In the genomic region with DNA sequence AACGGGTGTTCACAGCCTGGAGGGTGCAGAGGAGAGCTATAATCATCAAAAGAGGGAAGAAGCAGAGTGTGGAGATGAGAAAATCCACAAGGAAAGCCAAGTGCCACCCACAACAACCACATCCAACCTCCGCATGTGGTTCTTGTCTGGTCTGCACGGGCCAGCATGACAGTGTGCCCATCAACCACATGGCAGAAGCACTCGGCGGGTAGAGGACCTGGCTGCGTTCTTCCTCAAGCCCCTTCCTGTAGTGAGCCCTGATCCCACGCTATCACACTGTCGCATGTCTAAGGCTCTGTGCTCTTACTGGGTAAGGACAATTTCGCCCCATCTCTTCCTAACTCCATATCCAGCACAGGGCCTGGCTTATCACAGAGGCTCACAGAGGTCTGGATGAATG, we compare ENCODE assay signal across 14 cellular contexts. TPM values are rescaled to one million over a fixed set of nuclear protein-coding genes. Genes with fewer than 3 reads are reported as not detected.
DNase-seq lines count a peak whose midpoint lies in the region; ATAC-seq and TF ChIP-seq lines count a peak whose summit lies in the region.
"Had no signal": no experiment of that assay in that cellular context is flagged by ENCODE, and none has a peak within 500 bp of the region (broad histone marks: within the 10 kb centered on the region; RNA-seq: fewer than 3 reads in every experiment).

No MANE protein-coding gene starts in this region.

- no peak for ATAC-seq in activated T-cell treated with anti-CD3 and anti-CD28 coated beads, Interleukin-2, amount 50 U/mL, for 4 hours
- ATAC-seq in T-cell (replicated peaks in 1 of 4), result no peak
- ATAC-seq in HG03175 (IDR thresholded peaks at IDR 0.05; ENCODE audit: unreplicated experiment), result no peak
- ATAC-seq: gastroesophageal sphincter had no signal

- H3K27me3 ChIP-seq in dorsolateral prefrontal cortex, result no peaks in the 10 kb centered on the region
- H3K27me3 ChIP-seq: gastroesophageal sphincter, uterus had no signal

- no peaks in the 10 kb centered on the region for H3K27me3 Mint-ChIP-seq in activated T-cell treated with anti-CD3 and anti-CD28 coated beads, Interleukin-2, amount 50 U/mL, for 24 hours
- H3K27me3 Mint-ChIP-seq in activated T-cell treated with anti-CD3 and anti-CD28 coated beads, Interleukin-2, amount 50 U/mL, for 4 hours (ENCODE audit: low read depth), result no peaks in the 10 kb centered on the region
- H3K27me3 Mint-ChIP-seq in T-cell (no peaks in the 10 kb centered on the region), progenitor cell of endocrine pancreas (no peaks in the 10 kb centered on the region)

- peaks cover 75% of the 10 kb centered on the region for H3K36me3 Mint-ChIP-seq in activated T-cell treated with anti-CD3 and anti-CD28 coated beads, Interleukin-2, amount 50 U/mL, for 24 hours (ENCODE audit: low read depth)
- H3K36me3 Mint-ChIP-seq in activated T-cell treated with anti-CD3 and anti-CD28 coated beads, Interleukin-2, amount 50 U/mL, for 4 hours (ENCODE audit: insufficient read depth), result peaks cover 14% of the 10 kb centered on the region
- peaks cover 14% of the 10 kb centered on the region for H3K36me3 Mint-ChIP-seq in T-cell
- H3K36me3 Mint-ChIP-seq in progenitor cell of endocrine pancreas (ENCODE audit: insufficient read depth), result peaks cover 8% of the 10 kb centered on the region

- no peak for TF ChIP-seq CTCF in dorsolateral prefrontal cortex (IDR thresholded peaks at IDR 0.05 in 54 of 56, conservative IDR thresholded peaks at IDR 0.05 in 2 of 56; ENCODE audit: low read depth in 1 of 56, partially characterized antibody in 56 of 56)
- no peak for TF ChIP-seq CTCF in progenitor cell of endocrine pancreas (IDR thresholded peaks at IDR 0.05; ENCODE audit: unreplicated experiment)

- CTCF ChIA-PET in T-cell (lab: Charles Lee), result no interaction called here

- DNase-seq in activated T-cell treated with anti-CD3 and anti-CD28 coated beads, Interleukin-2, amount 50 U/mL, for 24 hours, result no peak
- DNase-seq in activated T-cell treated with anti-CD3 and anti-CD28 coated beads, Interleukin-2, amount 50 U/mL, for 4 hours, result no peak
- DNase-seq in T-cell, result no peak
- DNase-seq in dorsolateral prefrontal cortex, result peak in 1 of 10 donors; percentile 41
- no peak for DNase-seq in progenitor cell of endocrine pancreas (ENCODE audit: low spot score, unreplicated experiment)
- DNase-seq in activated CD4-positive, CD25-positive, alpha-beta regulatory T cell treated with anti-CD3 and anti-CD28 coated beads, Interleukin-2, amount 50 U/mL, for 72 hours, result no peak
- no peak for DNase-seq in amygdala (lab: John Stamatoyannopoulos, UW)
- DNase-seq: COR-L47, NCI-H187, PC-9, uterus had no signal

- POLR2A ChIA-PET in T-cell (lab: Charles Lee), result interaction anchor here in 1 of 2 donors (0.6 kb wide), 1 partner anchor 1432 kb away, joined by 3 read pairs; no protein-coding TSS in a partner anchor

- H3K4me3 Mint-ChIP-seq in activated T-cell treated with anti-CD3 and anti-CD28 coated beads, Interleukin-2, amount 50 U/mL, for 24 hours, result no peak overlapping the region
- H3K4me3 Mint-ChIP-seq in activated T-cell treated with anti-CD3 and anti-CD28 coated beads, Interleukin-2, amount 50 U/mL, for 4 hours, result no peak overlapping the region
- H3K4me3 Mint-ChIP-seq in T-cell (no peak overlapping the region), progenitor cell of endocrine pancreas (ENCODE audit: low read depth) (no peak overlapping the region)

- H3K9me3 Mint-ChIP-seq in activated T-cell treated with anti-CD3 and anti-CD28 coated beads, Interleukin-2, amount 50 U/mL, for 24 hours, result no peaks in the 10 kb centered on the region
- no peaks in the 10 kb centered on the region for H3K9me3 Mint-ChIP-seq in activated T-cell treated with anti-CD3 and anti-CD28 coated beads, Interleukin-2, amount 50 U/mL, for 4 hours
- no peaks in the 10 kb centered on the region for H3K9me3 Mint-ChIP-seq in T-cell
- H3K9me3 Mint-ChIP-seq in progenitor cell of endocrine pancreas (ENCODE audit: low read depth), result no peaks in the 10 kb centered on the region

- H3K4me3 ChIP-seq in dorsolateral prefrontal cortex, result no peak overlapping the region
- H3K4me3 ChIP-seq: gastroesophageal sphincter, HAP-1, PC-9, uterus had no signal

- peak overlapping the region in 42 of 59 donors; percentile 0 to 91 (median 75) for H3K27ac ChIP-seq in dorsolateral prefrontal cortex
- H3K27ac ChIP-seq: PC-9 had no signal

- peak overlapping the region; percentile 99 for H3K27ac Mint-ChIP-seq in activated T-cell treated with anti-CD3 and anti-CD28 coated beads, Interleukin-2, amount 50 U/mL, for 24 hours
- H3K27ac Mint-ChIP-seq in T-cell, result peak overlapping the region; percentile 48 to 80
- peak overlapping the region; percentile 65 for H3K27ac Mint-ChIP-seq in progenitor cell of endocrine pancreas

- peaks cover 23% of the 10 kb centered on the region for H3K4me1 Mint-ChIP-seq in activated T-cell treated with anti-CD3 and anti-CD28 coated beads, Interleukin-2, amount 50 U/mL, for 24 hours (ENCODE audit: low read depth)
- peaks cover 16% of the 10 kb centered on the region for H3K4me1 Mint-ChIP-seq in activated T-cell treated with anti-CD3 and anti-CD28 coated beads, Interleukin-2, amount 50 U/mL, for 4 hours (ENCODE audit: low read depth)
- peaks cover 14 to 23% (median 19%) of the 10 kb centered on the region in 3 donors for H3K4me1 Mint-ChIP-seq in T-cell
- peaks cover 9% of the 10 kb centered on the region for H3K4me1 Mint-ChIP-seq in progenitor cell of endocrine pancreas (ENCODE audit: low read depth)

- intact Hi-C loops in dorsolateral prefrontal cortex (cut with DNase I), result loop anchor here (5.0 kb wide), 2 partner anchors 55 to 380 kb away; partner anchors contain the start of genes DHX30 (in 1 of the 2) and SCAP (in 1 of the 2)

RNA-seq across cellular contexts. Expression of gene PTPN23, which starts 41.9 kb away (rescaled TPM):
- total RNA-seq in activated T-cell treated with anti-CD3 and anti-CD28 coated beads, Interleukin-2, amount 50 U/mL, for 4 hours, result 10 to 100 TPM; 34.9 to 44.8 (median 42.2) TPM
- total RNA-seq in T-cell, result 10 to 100 TPM; 39.2 to 59.6 (median 57.9) TPM
- 10 to 100 TPM; 40.8 to 75.9 (median 53.6) TPM for total RNA-seq in dorsolateral prefrontal cortex
- 68.7 and 71.4 TPM in 2 replicates for total RNA-seq in progenitor cell of endocrine pancreas

RNA-seq across cellular contexts. Expression of gene SCAP, which starts 53.0 kb away (rescaled TPM):
- 10 to 100 TPM; 71.8 to 91.5 (median 90.1) TPM for total RNA-seq in activated T-cell treated with anti-CD3 and anti-CD28 coated beads, Interleukin-2, amount 50 U/mL, for 4 hours
- total RNA-seq in T-cell, result 100 to 1,000 TPM in 2 of 5 donors, 10 to 100 TPM in 3; 86.6 to 108 (median 95.3) TPM
- 100 to 1,000 TPM in 28 of 120 experiments, 10 to 100 TPM in 92; 68.4 to 123 (median 92.0) TPM for total RNA-seq in dorsolateral prefrontal cortex
- 140 TPM in 2 replicates for total RNA-seq in progenitor cell of endocrine pancreas
